9 cellular contexts compared by ENCODE assay signal in genomic region chr6:44254957-44255808, GRCh38. TPM values are rescaled to one million over a fixed set of nuclear protein-coding genes. Genes with fewer than 3 reads are reported as not detected.
DNase-seq lines count a peak whose midpoint lies in the region; ATAC-seq and TF ChIP-seq lines count a peak whose summit lies in the region.
"Had no signal": no experiment of that assay in that cellular context is flagged by ENCODE, and none has a peak within 500 bp of the region (broad histone marks: within the 10 kb centered on the region; RNA-seq: fewer than 3 reads in every experiment).

No MANE protein-coding gene starts in this region.

- DNase-seq in PC-9 = peak; percentile 20 to 55
- peak; percentile 60 for DNase-seq in cerebellar cortex (ENCODE audit: low spot score)
- peak; percentile 72 for DNase-seq in spleen
- DNase-seq in cerebellar nuclear complex (lab: John Stamatoyannopoulos, UW) = no peak
- no peak for DNase-seq in AML-193 (lab: John Stamatoyannopoulos, UW)
- no peak for DNase-seq in NCI-H2029 treated with DMSO at 0.1 percent for 48 hours (lab: John Stamatoyannopoulos, UW)
- DNase-seq: upper lobe of right lung had no signal

- H3K36me3 ChIP-seq in PC-9 (ENCODE audit: low read depth) (peaks cover 43% of the 10 kb centered on the region), spleen (peaks cover 7 to 82% (median 75%) of the 10 kb centered on the region in 6 donors)

- TF ChIP-seq POLR2A in GM19099 (IDR thresholded peaks at IDR 0.05; ENCODE audit: extremely low read depth, insufficient read length, low read depth) = peak; percentile 2
- TF ChIP-seq POLR2A in spleen (IDR thresholded peaks at IDR 0.05) = no peak

- TF ChIP-seq CTCF in PC-9 (conservative IDR thresholded peaks at IDR 0.05) (no peak), spleen (IDR thresholded peaks at IDR 0.05 in 8 of 11, conservative IDR thresholded peaks at IDR 0.05 in 3 of 11) (no peak)

- WGBS in spleen, 5 donors = 69 to 85% (median 76%) methylated on average over 18 to 19 of the region's 19 CpGs

- POLR2A ChIA-PET in PC-9 (lab: Charles Lee; ENCODE audit: unreplicated experiment) = interaction anchor here (0.5 to 0.8 kb wide), 2 partner anchors 9 to 624 kb away, joined by 3 to 4 read pairs; no protein-coding TSS in a partner anchor

- BruUV-seq in PC-9 (replicated peaks; lab: Mats Ljungman, UMichigan) = no TSS peak

- CTCF ChIA-PET in PC-9 (lab: Charles Lee) = no interaction called here

- H3K27ac ChIP-seq in PC-9 = peak overlapping the region; percentile 36
- H3K27ac ChIP-seq in spleen = peak overlapping the region in 6 of 8 donors; percentile 91 to 98 (median 96)

- intact Hi-C loops in PC-9 (cut with micrococcal nuclease; ENCODE audit: unreplicated experiment) (no loop called here), spleen (cut with DNase I; ENCODE audit: low total_unique reads) (no loop called here)

- peaks cover 59% of the 10 kb centered on the region for H3K79me2 ChIP-seq in PC-9 (ENCODE audit: low read depth)

- no peaks in the 10 kb centered on the region for H3K9me2 ChIP-seq in PC-9 (ENCODE audit: insufficient read depth)

- no peaks in the 10 kb centered on the region for H3K27me3 ChIP-seq in PC-9 (ENCODE audit: insufficient read depth, low read depth)
- no peaks in the 10 kb centered on the region for H3K27me3 ChIP-seq in spleen (replicated peaks in 1 of 7)
- H3K27me3 ChIP-seq: upper lobe of right lung had no signal

- H3K4me3 ChIP-seq in PC-9 = peak overlapping the region; percentile 78; the same call in 1 of the 2 replicates
- peak overlapping the region in 1 of 8 donors; percentile 98 for H3K4me3 ChIP-seq in spleen

- H4K20me1 ChIP-seq in PC-9 (ENCODE audit: insufficient read depth) = peaks cover 65% of the 10 kb centered on the region

- ATAC-seq in HG02642 (IDR thresholded peaks at IDR 0.05; ENCODE audit: poor library complexity, unreplicated experiment) = no peak
- ATAC-seq: upper lobe of right lung had no signal

- no peak overlapping the region for H2AFZ ChIP-seq in PC-9

- peaks cover 34% of the 10 kb centered on the region; the same call in 1 of the 2 replicates for H3K4me1 ChIP-seq in PC-9 (replicated peaks; ENCODE audit: insufficient read depth)
- H3K4me1 ChIP-seq in spleen = peaks cover 24 to 98% (median 81%) of the 10 kb centered on the region in 6 donors

- H3K9me3 ChIP-seq in PC-9 (ENCODE audit: insufficient read depth, low read depth) = no peaks in the 10 kb centered on the region
- H3K9me3 ChIP-seq in spleen = no peaks in the 10 kb centered on the region
- H3K9me3 ChIP-seq: upper lobe of right lung had no signal

- peak overlapping the region; percentile 98 for H3K4me2 ChIP-seq in PC-9

- H3F3A ChIP-seq in PC-9 (ENCODE audit: insufficient read depth, low read depth) = peaks cover 75% of the 10 kb centered on the region

RNA-seq across cellular contexts. Expression of gene SLC35B2, which starts 2.1 kb away (rescaled TPM):
- 57.6 and 59.7 TPM in 2 replicates for total RNA-seq in PC-9 (2021)
- total RNA-seq in spleen = 10 to 100 TPM; 22.4 to 30.4 (median 27.9) TPM
- polyA plus RNA-seq in spleen = 10 to 100 TPM; 17.6 to 22.0 (median 21.7) TPM

RNA-seq across cellular contexts. Expression of gene HSP90AB1, which starts 8.3 kb away (rescaled TPM):
- 895 and 1,136 TPM in 2 replicates for total RNA-seq in PC-9 (2021)
- 100 to 1,000 TPM; 372 to 546 (median 415) TPM for total RNA-seq in spleen
- 100 to 1,000 TPM; 196 to 330 (median 302) TPM for polyA plus RNA-seq in spleen

RNA-seq across cellular contexts. Expression of gene NFKBIE, which starts 10.2 kb away (rescaled TPM):
- 7.6 and 10.2 TPM in 2 replicates for total RNA-seq in PC-9 (2021)
- total RNA-seq in spleen = 10 to 100 TPM; 32.2 to 89.7 (median 60.7) TPM
- polyA plus RNA-seq in spleen = 10 to 100 TPM; 41.3 to 49.8 (median 42.3) TPM

RNA-seq across cellular contexts. Expression of gene TMEM151B, which starts 15.1 kb away (rescaled TPM):
- total RNA-seq in PC-9 (2021) (not detected in 2 replicates), spleen (under 1 TPM in 1 of 7 donors, not detected in 6; 0.17 TPM)
- under 1 TPM in 2 of 3 donors, not detected in 1; 0.03 to 0.11 TPM for polyA plus RNA-seq in spleen
- total RNA-seq: upper lobe of right lung had no signal

RNA-seq across cellular contexts. Expression of gene SLC29A1, which starts 31.8 kb away (rescaled TPM):
- total RNA-seq in PC-9 (2021) = 45.3 and 46.9 TPM in 2 replicates
- total RNA-seq in spleen = 10 to 100 TPM; 28.3 to 49.4 (median 33.7) TPM
- 10 to 100 TPM in 1 of 3 donors, 1 to 10 TPM in 2; 8.5 to 18.4 (median 9.2) TPM for polyA plus RNA-seq in spleen

Comparison
In these comparisons a context has a peak if more than half of its experiments do, and no peak if none do; other contexts are left out.
1. DNase-seq: peak in PC-9 (2 of 2), cerebellar cortex (single experiment) and spleen (single experiment); none in cerebellar nuclear complex (0 of 2), AML-193 (0 of 2) and NCI-H2029 treated with DMSO at 0.1 percent for 48 hours (single experiment).